ENCODE assay signal across 18 cellular contexts in the genomic region with DNA sequence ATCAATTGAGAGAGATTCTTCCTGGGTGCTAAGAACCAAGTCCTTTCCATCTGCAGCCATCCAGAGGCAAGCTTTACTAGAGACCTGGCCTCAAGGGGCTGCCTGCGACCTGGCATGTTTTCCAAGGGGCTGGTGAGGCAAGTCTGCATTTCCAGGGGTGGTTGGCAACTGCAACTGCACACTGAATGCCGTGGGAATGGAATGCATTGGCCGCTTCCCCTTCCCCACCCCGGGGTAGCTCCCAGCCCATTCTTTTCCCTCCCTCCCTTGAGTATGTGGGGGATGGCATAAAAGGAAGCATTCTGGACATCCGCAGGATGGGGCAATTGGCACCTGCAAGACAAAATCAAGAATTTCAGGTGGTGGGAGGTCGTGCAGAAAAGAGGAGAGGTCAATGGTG.
"Had no signal": no experiment of that assay in that cellular context is flagged by ENCODE, and none has a peak within 500 bp of the region (broad histone marks: within the 10 kb centered on the region; RNA-seq: fewer than 3 reads in every experiment).

No MANE protein-coding gene starts in this region.

- H3K27me3 ChIP-seq: ovary, right atrium auricular region, upper lobe of left lung, uterus had no signal

- H3K27ac Mint-ChIP-seq: naive thymus-derived CD4-positive, alpha-beta T cell; nephron progenitor cell; stimulated activated naive CD8-positive, alpha-beta T cell treated with anti-CD3 and anti-CD28 coated beads, Interleukin-15, Interleukin-2, amounts not matched to agents 100 ng/mL and 50 ng/mL, for 24 hours had no signal

- H3K4me1 ChIP-seq: gastrocnemius medialis, heart right ventricle, right atrium auricular region, sigmoid colon, tibial artery, upper lobe of left lung, uterus had no signal

- H3K4me3 Mint-ChIP-seq: naive thymus-derived CD4-positive, alpha-beta T cell; nephron progenitor cell; stimulated activated naive CD8-positive, alpha-beta T cell treated with anti-CD3 and anti-CD28 coated beads, Interleukin-15, Interleukin-2, amounts not matched to agents 100 ng/mL and 50 ng/mL, for 24 hours had no signal

- DNase-seq: effector CD4-positive, alpha-beta T cell; gastrocnemius medialis; heart right ventricle; mammary epithelial cell; naive thymus-derived CD4-positive, alpha-beta T cell; nephron progenitor cell; nucleus accumbens; ovary; sigmoid colon; tibial artery; upper lobe of left lung; uterus had no signal

- H3K36me3 Mint-ChIP-seq: naive thymus-derived CD4-positive, alpha-beta T cell had no signal

- ATAC-seq: esophagus mucosa; gastrocnemius medialis; heart right ventricle; left lobe of liver; naive thymus-derived CD4-positive, alpha-beta T cell had no signal

- H3K9me3 Mint-ChIP-seq: nephron progenitor cell; stimulated activated naive CD8-positive, alpha-beta T cell treated with anti-CD3 and anti-CD28 coated beads, Interleukin-15, Interleukin-2, amounts not matched to agents 100 ng/mL and 50 ng/mL, for 24 hours had no signal

- H3K27me3 Mint-ChIP-seq: stimulated activated naive CD8-positive, alpha-beta T cell treated with anti-CD3 and anti-CD28 coated beads, Interleukin-15, Interleukin-2, amounts not matched to agents 100 ng/mL and 50 ng/mL, for 24 hours had no signal

- H3K27ac ChIP-seq: coronary artery, gastrocnemius medialis, heart right ventricle, ovary, right atrium auricular region, sigmoid colon, skin epidermis, tibial artery, upper lobe of left lung, uterus had no signal

- H3K36me3 ChIP-seq: gastrocnemius medialis, heart right ventricle, ovary, right atrium auricular region, sigmoid colon, tibial artery, upper lobe of left lung, uterus had no signal

- H3K4me3 ChIP-seq: coronary artery, gastrocnemius medialis, heart right ventricle, ovary, right atrium auricular region, sigmoid colon, skin epidermis, tibial artery, upper lobe of left lung, uterus had no signal

- H3K9me3 ChIP-seq: gastrocnemius medialis, heart right ventricle, ovary, right atrium auricular region, sigmoid colon, tibial artery, upper lobe of left lung, uterus had no signal

- H3K4me1 Mint-ChIP-seq: nephron progenitor cell had no signal
